Comparison of ENCODE assay signal across 22 cellular contexts in the genomic region with DNA sequence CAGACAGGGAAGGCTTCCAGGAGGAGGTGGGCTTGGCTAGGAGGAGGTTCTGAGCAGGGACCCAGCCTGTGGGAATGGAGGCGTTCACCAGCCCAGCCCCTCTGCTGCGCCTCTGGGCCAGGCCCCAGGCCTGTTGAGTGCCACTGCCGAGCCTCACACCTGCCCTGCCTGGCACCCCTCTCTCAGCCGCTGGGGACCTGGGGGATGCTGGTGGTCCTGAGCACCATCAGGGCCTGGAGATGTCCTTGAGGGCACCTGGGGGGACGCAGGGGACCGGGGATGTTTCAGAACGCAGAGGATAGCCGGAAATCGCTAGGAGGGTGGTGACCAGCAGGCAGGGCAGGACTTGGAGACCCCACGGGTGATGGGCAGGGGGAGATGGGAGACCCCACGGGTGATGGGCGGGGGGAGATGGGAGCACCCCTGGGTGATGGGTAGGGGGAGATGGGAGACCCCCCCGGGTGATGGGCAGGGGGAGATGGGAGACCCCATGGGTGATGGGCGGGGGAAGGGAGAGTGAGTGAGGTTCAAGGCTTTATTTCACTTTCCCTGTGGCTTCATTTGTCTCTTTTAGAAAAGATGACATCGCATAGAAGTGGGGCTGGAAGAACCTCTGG.
"Had no signal": no experiment of that assay in that cellular context is flagged by ENCODE, and none has a peak within 500 bp of the region (broad histone marks: within the 10 kb centered on the region; RNA-seq: fewer than 3 reads in every experiment).

No MANE protein-coding gene starts in this region.

- FAIRE-seq: RCC 7860 had no signal

- H3K4me1 Mint-ChIP-seq: IgD-negative memory B cell had no signal

- H3K36me3 Mint-ChIP-seq: IgD-negative memory B cell had no signal

- H3K9me3 Mint-ChIP-seq: IgD-negative memory B cell had no signal

- H3K27ac Mint-ChIP-seq: IgD-negative memory B cell had no signal

- H3K4me3 Mint-ChIP-seq: IgD-negative memory B cell had no signal

- H3K36me3 ChIP-seq: SJSA1 had no signal

- H3K4me1 ChIP-seq: SJSA1 had no signal

- H3K9me3 ChIP-seq: SJSA1 had no signal

- DNase-seq: KBM-7, MV-4-11, NCI-H1092, NCI-H1105 treated with DMSO at 0.1 percent for 48 hours, NCI-H1417 treated with DMSO at 0.1 percent for 48 hours, NCI-H187, NCI-H2029, NCI-H2081 treated with DMSO at 0.1 percent for 48 hours, NCI-H2171, NCI-H226, NCI-H446, NCI-H510A, NCI-H524 treated with DMSO at 0.1 percent for 48 hours, NCI-H69, NCI-H774, Right ventricle myocardium superior, RPMI8226, SIG-M5 had no signal

- H3K4me3 ChIP-seq: SJSA1, SK-N-MC had no signal

- H3K27ac ChIP-seq: SJSA1, SK-N-MC had no signal
